In genomic region chr4:113941836-113942235, GRCh38 we compare ENCODE assay signal across 27 cellular contexts. TPM values are rescaled to one million over a fixed set of nuclear protein-coding genes. Genes with fewer than 3 reads are reported as not detected.
DNase-seq lines count a peak whose midpoint lies in the region; ATAC-seq, FAIRE-seq and TF ChIP-seq lines count a peak whose summit lies in the region.
"Had no signal": no experiment of that assay in that cellular context is flagged by ENCODE, and none has a peak within 500 bp of the region (broad histone marks: within the 10 kb centered on the region; RNA-seq: fewer than 3 reads in every experiment).

No MANE protein-coding gene starts in this region.

- H3K27me3 Mint-ChIP-seq in astrocyte (ENCODE audit: low read depth, unreplicated experiment), result no peaks in the 10 kb centered on the region
- H3K27me3 Mint-ChIP-seq: CD4-positive, CD25-positive, alpha-beta regulatory T cell had no signal

- TF ChIP-seq CTCF in astrocyte (IDR thresholded peaks at IDR 0.05; ENCODE audit: insufficient read depth, low read depth, low read length) (no peak), keratinocyte (optimal IDR thresholded peaks at IDR 0.05 in 1 of 3, IDR thresholded peaks at IDR 0.05 in 1 of 3, conservative IDR thresholded peaks at IDR 0.05 in 1 of 3; ENCODE audit: extremely low read depth in 1 of 3, insufficient read depth in 2 of 3, low read length in 3 of 3) (no peak), upper lobe of right lung (IDR thresholded peaks at IDR 0.05) (no peak)

- no peaks in the 10 kb centered on the region for H3K9me1 ChIP-seq in keratinocyte (ENCODE audit: control insufficient read depth, extremely low read depth, insufficient read depth, low read length)

- H3K4me3 Mint-ChIP-seq in astrocyte (ENCODE audit: unreplicated experiment), result no peak overlapping the region
- H3K4me3 Mint-ChIP-seq: CD4-positive, CD25-positive, alpha-beta regulatory T cell; IgD-negative memory B cell had no signal

- H2AFZ ChIP-seq in astrocyte (ENCODE audit: low read depth, low read length) (no peak overlapping the region), keratinocyte (ENCODE audit: control insufficient read depth, low read length) (no peak overlapping the region)
- H2AFZ ChIP-seq: GM23248, PC-9 had no signal

- no peak overlapping the region for H3K4me2 ChIP-seq in astrocyte (ENCODE audit: low read length)
- no peak overlapping the region for H3K4me2 ChIP-seq in keratinocyte (ENCODE audit: control insufficient read depth, extremely low read depth, insufficient read depth, low read depth, low read length)
- H3K4me2 ChIP-seq: BLaER1, KMS-11, PC-9 had no signal

- H3K4me1 ChIP-seq in astrocyte (ENCODE audit: insufficient read depth, low read length), result peaks cover 29% of the 10 kb centered on the region
- H3K4me1 ChIP-seq in keratinocyte (ENCODE audit: control insufficient read depth, extremely low read depth, insufficient read depth, low read length), result peaks cover 13% of the 10 kb centered on the region
- H3K4me1 ChIP-seq in upper lobe of right lung, result no peaks in the 10 kb centered on the region
- H3K4me1 ChIP-seq: BLaER1, SJCRH30 had no signal

- H3K9me3 Mint-ChIP-seq in astrocyte (ENCODE audit: unreplicated experiment), result no peaks in the 10 kb centered on the region

- no peak overlapping the region for H3K4me3 ChIP-seq in astrocyte (ENCODE audit: insufficient read depth, low read depth, low read length)
- no peak overlapping the region for H3K4me3 ChIP-seq in keratinocyte (ENCODE audit: control insufficient read depth in 2 of 3, extremely low read depth in 1 of 3, insufficient read depth in 2 of 3, low read depth in 1 of 3, low read length in 3 of 3)
- H3K4me3 ChIP-seq in upper lobe of right lung, result no peak overlapping the region
- H3K4me3 ChIP-seq: BLaER1, GM23248, PC-9, SJCRH30 had no signal

- H3K4me1 Mint-ChIP-seq in astrocyte (ENCODE audit: low read depth, unreplicated experiment), result peaks cover 32% of the 10 kb centered on the region

- H4K20me1 ChIP-seq in astrocyte (ENCODE audit: insufficient read depth, low read length), result peaks cover 15% of the 10 kb centered on the region
- no peaks in the 10 kb centered on the region for H4K20me1 ChIP-seq in keratinocyte (ENCODE audit: control insufficient read depth, extremely low read depth, insufficient read depth, low read length)
- H4K20me1 ChIP-seq: BLaER1 had no signal

- peak overlapping the region; percentile 6 for H3K27ac Mint-ChIP-seq in astrocyte (ENCODE audit: unreplicated experiment)
- H3K27ac Mint-ChIP-seq: CD4-positive, CD25-positive, alpha-beta regulatory T cell; IgD-negative memory B cell had no signal

- H3K27ac ChIP-seq in astrocyte (ENCODE audit: low read depth, low read length) (no peak overlapping the region), keratinocyte (ENCODE audit: control insufficient read depth, insufficient read depth, low read length) (no peak overlapping the region), upper lobe of right lung (no peak overlapping the region)
- H3K27ac ChIP-seq: BLaER1, GM23248, KMS-11, PC-9, SJCRH30 had no signal

- ATAC-seq in upper lobe of right lung, result peak; percentile 72
- ATAC-seq in GM21723 (IDR thresholded peaks at IDR 0.05; ENCODE audit: unreplicated experiment), result no peak
- no peak for ATAC-seq in HG03039 (IDR thresholded peaks at IDR 0.05; ENCODE audit: unreplicated experiment)
- ATAC-seq: Right ventricle myocardium inferior, SK-N-SH treated with all-trans-retinoic acid at 6 μM for 48 hours had no signal

- DNase-seq in DMS53 treated with DMSO at 0.1 percent for 48 hours (lab: John Stamatoyannopoulos, UW; ENCODE audit: unreplicated experiment), result peak; percentile 14
- DNase-seq in astrocyte (ENCODE audit: low read depth), result peak; percentile 50
- DNase-seq in keratinocyte (ENCODE audit: low read depth, low spot score), result no peak
- no peak for DNase-seq in upper lobe of right lung
- DNase-seq in mucosa of gallbladder (ENCODE audit: low spot score), result no peak
- DNase-seq: CD4-positive, CD25-positive, alpha-beta regulatory T cell; GM23248; H7; NCI-H1092; NCI-H1417 treated with DMSO at 0.1 percent for 48 hours; NCI-H1694 treated with DMSO at 0.1 percent for 48 hours; NCI-H2081; NCI-H2171 treated with DMSO at 0.1 percent for 48 hours; NCI-H524; NCI-H774; PC-9; SJCRH30 had no signal

- FAIRE-seq in astrocyte (lab: Jason Lieb, UNC), result peak; percentile 17
- FAIRE-seq in keratinocyte (lab: Jason Lieb, UNC), result peak; percentile 58
- FAIRE-seq: A204.1, D721Med, G401.6 had no signal

- H3K9me3 ChIP-seq in astrocyte (ENCODE audit: insufficient read depth, low read depth, low read length) (no peaks in the 10 kb centered on the region), keratinocyte (ENCODE audit: control insufficient read depth, low read depth, low read length) (no peaks in the 10 kb centered on the region), upper lobe of right lung (no peaks in the 10 kb centered on the region)
- H3K9me3 ChIP-seq: BLaER1, SJCRH30 had no signal

- H3K79me2 ChIP-seq in astrocyte (ENCODE audit: insufficient read depth, low read length) (peaks cover 86% of the 10 kb centered on the region), keratinocyte (ENCODE audit: control insufficient read depth, insufficient read depth, low read length) (peaks cover 9% of the 10 kb centered on the region)

- H3K36me3 ChIP-seq in astrocyte (ENCODE audit: insufficient read depth, low read length) (no peaks in the 10 kb centered on the region), keratinocyte (ENCODE audit: control insufficient read depth in 2 of 2, extremely low read depth in 1 of 2, insufficient read depth in 2 of 2, low read length in 2 of 2) (no peaks in the 10 kb centered on the region), upper lobe of right lung (no peaks in the 10 kb centered on the region)
- H3K36me3 ChIP-seq: BLaER1, SJCRH30 had no signal

- dilution Hi-C loops in keratinocyte (cut with MboI; ENCODE audit: extremely low pct_ligation_motif_present, low sequenced_read_pairs), result no loop called here

- H3K9ac ChIP-seq in astrocyte (ENCODE audit: low read length), result no peak overlapping the region
- no peak overlapping the region for H3K9ac ChIP-seq in keratinocyte (ENCODE audit: control insufficient read depth, extremely low read depth, insufficient read depth, low read length)
- H3K9ac ChIP-seq: BLaER1, GM23248, KMS-11 had no signal

- intact Hi-C loops in upper lobe of right lung (cut with DNase I), result no loop called here

- H3K36me3 Mint-ChIP-seq in astrocyte (ENCODE audit: low read depth, unreplicated experiment), result peaks cover 6% of the 10 kb centered on the region
- H3K36me3 Mint-ChIP-seq: CD4-positive, CD25-positive, alpha-beta regulatory T cell; IgD-negative memory B cell had no signal

- H3K27me3 ChIP-seq in astrocyte (ENCODE audit: insufficient read depth, low read length) (no peaks in the 10 kb centered on the region), keratinocyte (ENCODE audit: control insufficient read depth, extremely low read depth, insufficient read depth, low read length) (no peaks in the 10 kb centered on the region), upper lobe of right lung (no peaks in the 10 kb centered on the region)
- H3K27me3 ChIP-seq: BLaER1, SJCRH30 had no signal

RNA-seq across cellular contexts. Expression of gene ARSJ, which starts 37.6 kb away (rescaled TPM):
- total RNA-seq in astrocyte (60.1 and 66.5 TPM in 2 replicates), upper lobe of right lung (13.6 TPM), mucosa of gallbladder (21.6 TPM)
- polyA plus RNA-seq in keratinocyte, result 11.5 to 15.7 TPM (median 13.8 TPM) in 3 replicates
- 2.1 TPM for polyA plus RNA-seq in keratinocyte (2011; ENCODE audit: low read depth)
- 6.3 and 9.0 TPM in 2 replicates for polyA plus RNA-seq in keratinocyte (2011; cell fraction: cytosol; rRNA removed)
- 21.0 and 23.7 TPM in 2 replicates for polyA plus RNA-seq in keratinocyte (2011; cell fraction: nucleus; rRNA removed)
- 3.8 and 11.3 TPM in 2 replicates for polyA plus RNA-seq in keratinocyte (2012; ENCODE audit: low replicate concordance)
- polyA minus RNA-seq in keratinocyte, result 10.3 to 16.2 TPM (median 15.2 TPM) in 3 replicates
- polyA minus RNA-seq in keratinocyte (2011; cell fraction: cytosol; rRNA and poly(A)+ RNA removed), result 10.7 TPM
- 24.1 and 43.1 TPM in 2 replicates for polyA minus RNA-seq in keratinocyte (2011; cell fraction: nucleus; rRNA and poly(A)+ RNA removed)
- total RNA-seq: CD4-positive, CD25-positive, alpha-beta regulatory T cell had no signal
- polyA plus RNA-seq: CD4-positive, CD25-positive, alpha-beta regulatory T cell; IgD-negative memory B cell had no signal

Comparison
In these comparisons a context has a peak if more than half of its experiments do, and no peak if none do; other contexts are left out.
1. DNase-seq: peak in DMS53 treated with DMSO at 0.1 percent for 48 hours (single experiment) and astrocyte (single experiment); none in keratinocyte (single experiment), upper lobe of right lung (single experiment) and mucosa of gallbladder (single experiment).